34 cellular contexts compared by ENCODE assay signal in the genomic region with DNA sequence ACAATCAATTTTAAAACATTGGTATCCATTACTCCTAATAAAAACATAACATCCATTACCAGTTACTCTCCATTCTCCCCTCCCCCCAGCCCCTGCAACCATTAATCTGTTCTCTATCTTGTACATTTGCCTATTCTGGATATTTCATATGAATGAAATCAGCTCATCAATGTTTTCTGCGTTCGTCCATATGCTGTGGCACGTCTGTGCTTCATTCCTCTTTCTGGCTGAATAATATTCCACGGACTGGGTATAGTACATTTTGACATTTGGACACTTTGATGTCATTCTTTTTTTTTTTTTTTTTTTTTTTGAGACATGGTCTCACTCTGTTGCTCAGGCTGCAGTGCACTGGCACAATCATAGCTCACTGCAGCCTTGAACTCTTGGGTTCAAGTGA.
"Had no signal": no experiment of that assay in that cellular context is flagged by ENCODE, and none has a peak within 500 bp of the region (broad histone marks: within the 10 kb centered on the region; RNA-seq: fewer than 3 reads in every experiment).

No MANE protein-coding gene starts in this region.

- H3K27ac ChIP-seq: adrenal gland, body of pancreas, epithelial cell of prostate, esophagus squamous epithelium, gastroesophageal sphincter, heart right ventricle, WERI-Rb-1 had no signal

- H3K9me3 ChIP-seq: adrenal gland, body of pancreas, esophagus squamous epithelium, gastroesophageal sphincter, heart right ventricle had no signal

- H3K4me3 Mint-ChIP-seq: activated B cell treated with CpG ODN at 0.5 μM for 24 hours; activated CD4-positive, alpha-beta memory T cell treated with anti-CD3 and anti-CD28 coated beads, Interleukin-2, amount 10 ng/mL, durations not matched to agents 7 days and 5 days; activated CD4-positive, alpha-beta T cell treated with anti-CD3 and anti-CD28 coated beads, Interleukin-2, amount 10 ng/mL, durations not matched to agents 7 days and 5 days; activated naive CD4-positive, alpha-beta T cell treated with anti-CD3 and anti-CD28 coated beads for 36 hours; activated naive CD4-positive, alpha-beta T cell treated with anti-CD3 and anti-CD28 coated beads, Interleukin-2, amount 50 U/mL, for 24 hours; activated naive CD8-positive, alpha-beta T cell treated with anti-CD3 and anti-CD28 coated beads for 36 hours; activated naive CD8-positive, alpha-beta T cell treated with anti-CD3 and anti-CD28 coated beads, Interleukin-2, amount 50 U/mL, for 24 hours; activated T-cell treated with anti-CD3 and anti-CD28 coated beads, Interleukin-2, amount 50 U/mL, for 4 hours; activated T-helper 1 cell treated with anti-CD3 and anti-CD28 coated beads, Interleukin-12 subunit alpha, Interleukin-12 subunit beta, Interleukin-2, Interleukin-4 antibody, amounts not matched to agents 30 ng/mL and 10 ng/mL and 1 ng/mL, durations not matched to agents 14 hours and 24 hours and 36 hours; effector memory CD8-positive, alpha-beta T cell; T-helper 17 cell; T-helper 2 cell treated with Interferon-gamma antibody and Interleukin-4, amounts not matched to agents 5 μg/mL and 100 μg/mL, for 36 hours had no signal

- H3K27ac Mint-ChIP-seq: activated B cell treated with CpG ODN at 0.5 μM for 24 hours; activated CD4-positive, alpha-beta memory T cell treated with anti-CD3 and anti-CD28 coated beads, Interleukin-2, amount 10 ng/mL, durations not matched to agents 7 days and 5 days; activated naive CD4-positive, alpha-beta T cell treated with anti-CD3 and anti-CD28 coated beads for 36 hours; activated naive CD4-positive, alpha-beta T cell treated with anti-CD3 and anti-CD28 coated beads, Interleukin-2, amount 50 U/mL, for 24 hours; activated naive CD8-positive, alpha-beta T cell treated with anti-CD3 and anti-CD28 coated beads for 36 hours; activated naive CD8-positive, alpha-beta T cell treated with anti-CD3 and anti-CD28 coated beads, Interleukin-2, amount 50 U/mL, for 24 hours; activated T-helper 1 cell treated with anti-CD3 and anti-CD28 coated beads, Interleukin-12 subunit alpha, Interleukin-12 subunit beta, Interleukin-2, Interleukin-4 antibody, amounts not matched to agents 30 ng/mL and 10 ng/mL and 1 ng/mL, durations not matched to agents 14 hours and 24 hours and 36 hours; activated T-helper 2 cell treated with anti-CD3 and anti-CD28 coated beads, Interferon-gamma antibody, Interleukin-2, Interleukin-4, amounts not matched to agents 10 μg/mL and 5 μg/mL and 100 μg/mL, durations not matched to agents 14 hours and 24 hours and 36 hours; effector memory CD8-positive, alpha-beta T cell; T-helper 17 cell; T-helper 2 cell treated with Interferon-gamma antibody and Interleukin-4, amounts not matched to agents 5 μg/mL and 100 μg/mL, for 36 hours had no signal

- ATAC-seq: activated CD4-positive, CD25-positive, alpha-beta regulatory T cell treated with anti-CD3 and anti-CD28 coated beads, Interleukin-2, amount 50 U/mL, for 24 hours; activated naive CD8-positive, alpha-beta T cell treated with anti-CD3 and anti-CD28 coated beads, Interleukin-2, amount 50 U/mL, for 24 hours; activated T-cell treated with anti-CD3 and anti-CD28 coated beads, Interleukin-2, amount 50 U/mL, for 4 hours; body of pancreas; effector memory CD8-positive, alpha-beta T cell; gastroesophageal sphincter; heart right ventricle; T-helper 17 cell had no signal

- H3K9me3 Mint-ChIP-seq: activated B cell treated with CpG ODN at 0.5 μM for 24 hours; activated CD4-positive, alpha-beta memory T cell treated with anti-CD3 and anti-CD28 coated beads, Interleukin-2, amount 10 ng/mL, durations not matched to agents 7 days and 5 days; activated CD4-positive, alpha-beta T cell treated with anti-CD3 and anti-CD28 coated beads, Interleukin-2, amount 10 ng/mL, durations not matched to agents 7 days and 5 days; activated naive CD4-positive, alpha-beta T cell treated with anti-CD3 and anti-CD28 coated beads for 36 hours; activated naive CD4-positive, alpha-beta T cell treated with anti-CD3 and anti-CD28 coated beads, Interleukin-2, amount 50 U/mL, for 24 hours; activated naive CD8-positive, alpha-beta T cell treated with anti-CD3 and anti-CD28 coated beads for 36 hours; activated naive CD8-positive, alpha-beta T cell treated with anti-CD3 and anti-CD28 coated beads, Interleukin-2, amount 50 U/mL, for 24 hours; activated T-cell treated with anti-CD3 and anti-CD28 coated beads, Interleukin-2, amount 50 U/mL, for 4 hours; activated T-helper 1 cell treated with anti-CD3 and anti-CD28 coated beads, Interleukin-12 subunit alpha, Interleukin-12 subunit beta, Interleukin-2, Interleukin-4 antibody, amounts not matched to agents 30 ng/mL and 10 ng/mL and 1 ng/mL, durations not matched to agents 14 hours and 24 hours and 36 hours; activated T-helper 2 cell treated with anti-CD3 and anti-CD28 coated beads, Interferon-gamma antibody, Interleukin-2, Interleukin-4, amounts not matched to agents 10 μg/mL and 5 μg/mL and 100 μg/mL, durations not matched to agents 14 hours and 24 hours and 36 hours; effector memory CD8-positive, alpha-beta T cell; T-helper 2 cell treated with Interferon-gamma antibody and Interleukin-4, amounts not matched to agents 5 μg/mL and 100 μg/mL, for 36 hours had no signal

- H3K4me3 ChIP-seq: adrenal gland, body of pancreas, esophagus squamous epithelium, gastroesophageal sphincter, heart right ventricle had no signal

- H3K27me3 ChIP-seq: adrenal gland, body of pancreas, esophagus squamous epithelium, gastroesophageal sphincter, heart right ventricle had no signal

- DNase-seq: activated B cell treated with CpG ODN at 0.5 μM for 24 hours; activated CD4-positive, alpha-beta memory T cell treated with anti-CD3 and anti-CD28 coated beads, Interleukin-2, amount 10 ng/mL, durations not matched to agents 7 days and 5 days; activated CD4-positive, alpha-beta T cell treated with anti-CD3 and anti-CD28 coated beads, Interleukin-2, amount 10 ng/mL, durations not matched to agents 7 days and 5 days; activated CD4-positive, alpha-beta T cell treated with anti-CD3 and anti-CD28 coated beads, Interleukin-2, amount 50 U/mL, for 4 hours; activated CD8-positive, alpha-beta memory T cell treated with anti-CD3 and anti-CD28 coated beads, Interleukin-2, amount 50 U/mL, for 48 hours; activated effector memory CD4-positive, alpha-beta T cell treated with anti-CD3 and anti-CD28 coated beads, Interleukin-2, amount 50 U/mL, for 16 hours; activated naive CD4-positive, alpha-beta T cell treated with anti-CD3 and anti-CD28 coated beads for 36 hours; activated naive CD8-positive, alpha-beta T cell treated with anti-CD3 and anti-CD28 coated beads for 36 hours; activated naive CD8-positive, alpha-beta T cell treated with anti-CD3 and anti-CD28 coated beads, Interleukin-2, amount 50 U/mL, for 24 hours; activated T-cell treated with anti-CD3 and anti-CD28 coated beads for 4 hours; activated T-cell treated with anti-CD3 and anti-CD28 coated beads, Interleukin-2, amount 50 U/mL, for 4 hours; adrenal gland; amygdala; aorta; body of pancreas; caudate nucleus; cortex of kidney; dermis blood vessel endothelial cell; effector CD4-positive, alpha-beta T cell; effector memory CD8-positive, alpha-beta T cell; esophagus squamous epithelium; foreskin melanocyte; heart right ventricle; T-helper 1 cell; T-helper 17 cell; T1000; WERI-Rb-1 had no signal

- H3K27me3 Mint-ChIP-seq: activated B cell treated with CpG ODN at 0.5 μM for 24 hours; activated CD4-positive, alpha-beta memory T cell treated with anti-CD3 and anti-CD28 coated beads, Interleukin-2, amount 10 ng/mL, durations not matched to agents 7 days and 5 days; activated CD4-positive, alpha-beta T cell treated with anti-CD3 and anti-CD28 coated beads, Interleukin-2, amount 10 ng/mL, durations not matched to agents 7 days and 5 days; activated naive CD4-positive, alpha-beta T cell treated with anti-CD3 and anti-CD28 coated beads, Interleukin-2, amount 50 U/mL, for 24 hours; activated naive CD8-positive, alpha-beta T cell treated with anti-CD3 and anti-CD28 coated beads, Interleukin-2, amount 50 U/mL, for 24 hours; effector memory CD8-positive, alpha-beta T cell; T-helper 17 cell had no signal
